20 cellular contexts compared by ENCODE assay signal in genomic region chr4:52198356-52198755, GRCh38.
DNase-seq lines count a peak whose midpoint lies in the region; ATAC-seq and TF ChIP-seq lines count a peak whose summit lies in the region.
"Had no signal": no experiment of that assay in that cellular context is flagged by ENCODE, and none has a peak within 500 bp of the region (broad histone marks: within the 10 kb centered on the region; RNA-seq: fewer than 3 reads in every experiment).

No MANE protein-coding gene starts in this region.

- no peak overlapping the region for H3K4me3 Mint-ChIP-seq in nephron progenitor cell
- H3K4me3 Mint-ChIP-seq: B cell, IgD-negative memory B cell had no signal

- H3K27me3 ChIP-seq in upper lobe of right lung = no peaks in the 10 kb centered on the region
- H3K27me3 ChIP-seq: MG63 had no signal

- ATAC-seq in left ventricle myocardium superior (peak; percentile 41), left cardiac atrium (no peak), upper lobe of right lung (no peak), HG03135 (IDR thresholded peaks at IDR 0.05; ENCODE audit: unreplicated experiment) (no peak)

- no peak overlapping the region for H3K4me3 ChIP-seq in foreskin fibroblast (ENCODE audit: low read depth in 1 of 2, low read length in 2 of 2)
- H3K4me3 ChIP-seq in upper lobe of right lung = no peak overlapping the region
- H3K4me3 ChIP-seq: MG63 had no signal

- H3K36me3 Mint-ChIP-seq in nephron progenitor cell (ENCODE audit: low read depth) = no peaks in the 10 kb centered on the region
- H3K36me3 Mint-ChIP-seq: IgD-negative memory B cell had no signal

- H3K27me3 Mint-ChIP-seq in nephron progenitor cell (ENCODE audit: low read depth, poor library complexity) = no peaks in the 10 kb centered on the region
- H3K27me3 Mint-ChIP-seq: B cell had no signal

- no peaks in the 10 kb centered on the region for H3K36me3 ChIP-seq in upper lobe of right lung
- H3K36me3 ChIP-seq: MG63 had no signal

- intact Hi-C loops in left ventricle myocardium superior (cut with micrococcal nuclease) (no loop called here), left cardiac atrium (cut with DNase I) (no loop called here), upper lobe of right lung (cut with DNase I) (no loop called here)

- H3K27ac Mint-ChIP-seq in nephron progenitor cell = peak overlapping the region; percentile 93
- H3K27ac Mint-ChIP-seq: B cell, IgD-negative memory B cell had no signal

- TF ChIP-seq CTCF in foreskin fibroblast (IDR thresholded peaks at IDR 0.05; ENCODE audit: low read depth, low read length) = no peak
- no peak for TF ChIP-seq CTCF in nephron progenitor cell (IDR thresholded peaks at IDR 0.05)
- no peak for TF ChIP-seq CTCF in upper lobe of right lung (IDR thresholded peaks at IDR 0.05)

- peaks cover 39% of the 10 kb centered on the region for H3K4me1 Mint-ChIP-seq in nephron progenitor cell
- H3K4me1 Mint-ChIP-seq: B cell, IgD-negative memory B cell had no signal

- DNase-seq in left ventricle myocardium superior (no peak), left cardiac atrium (no peak), foreskin fibroblast (peak; percentile 61 to 79), nephron progenitor cell (no peak), NCI-H1930 (lab: John Stamatoyannopoulos, UW) (no peak), upper lobe of right lung (no peak), middle frontal gyrus (ENCODE audit: extremely low spot score, low spot score) (no peak)
- DNase-seq: DMS79 treated with DMSO at 0.1 percent for 48 hours, HCEC 1CT, Karpas-422, MG63, NCI-H1105, NCI-H2081 treated with DMSO at 0.1 percent for 48 hours, NCI-H510A, NCI-H774, SHP77 had no signal

- H3K9me3 Mint-ChIP-seq in nephron progenitor cell = no peaks in the 10 kb centered on the region
- H3K9me3 Mint-ChIP-seq: IgD-negative memory B cell had no signal

- no peak overlapping the region for H3K27ac ChIP-seq in upper lobe of right lung
- H3K27ac ChIP-seq: 22Rv1 had no signal

- H3K4me1 ChIP-seq in upper lobe of right lung = no peaks in the 10 kb centered on the region

- H3K9me3 ChIP-seq in upper lobe of right lung = no peaks in the 10 kb centered on the region
- H3K9me3 ChIP-seq: MG63 had no signal

Comparison
In these comparisons a context has a peak if more than half of its experiments do, and no peak if none do; other contexts are left out.
1. DNase-seq: peak in foreskin fibroblast (2 of 2); none in left ventricle myocardium superior (single experiment), left cardiac atrium (single experiment), nephron progenitor cell (single experiment), NCI-H1930 (0 of 2), upper lobe of right lung (single experiment) and middle frontal gyrus (single experiment).